10 cellular contexts compared by ENCODE assay signal in the genomic region with DNA sequence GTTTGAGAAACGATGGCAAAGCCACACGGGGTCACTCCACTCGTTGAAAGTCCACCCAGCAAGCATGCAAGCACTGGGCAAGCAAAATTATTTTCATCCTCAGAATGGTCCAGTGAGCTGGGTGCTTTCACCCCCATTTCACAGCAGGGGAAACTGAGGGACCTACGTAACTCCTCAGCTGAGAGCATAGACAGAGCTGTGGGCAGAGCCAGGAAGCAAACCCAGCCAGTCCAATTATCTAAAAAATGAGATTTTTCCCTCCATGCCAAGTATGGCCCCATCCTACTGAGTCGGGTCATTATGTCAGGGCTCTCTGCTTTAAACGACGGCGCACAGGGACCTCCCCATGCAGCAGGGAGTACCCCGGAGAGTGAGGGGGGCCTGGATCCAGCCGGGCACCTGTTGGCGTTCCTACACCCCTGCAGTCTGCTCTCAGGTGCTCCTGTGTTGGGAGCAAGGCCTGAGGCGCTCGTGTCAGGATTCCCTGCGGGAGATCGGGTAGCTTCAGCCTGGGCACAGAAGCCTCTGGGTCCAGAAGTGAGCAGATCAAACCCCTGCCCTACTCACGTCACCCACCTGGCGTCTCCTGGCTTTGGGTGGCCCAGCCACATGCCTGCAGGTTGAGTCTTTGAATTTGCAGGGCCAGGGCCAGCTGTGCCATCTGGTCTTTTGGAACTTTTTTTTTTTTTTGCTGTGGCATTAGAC. TPM values are rescaled to one million over a fixed set of nuclear protein-coding genes. Genes with fewer than 3 reads are reported as not detected.
DNase-seq lines count a peak whose midpoint lies in the region; ATAC-seq and TF ChIP-seq lines count a peak whose summit lies in the region.
"Had no signal": no experiment of that assay in that cellular context is flagged by ENCODE, and none has a peak within 500 bp of the region (broad histone marks: within the 10 kb centered on the region; RNA-seq: fewer than 3 reads in every experiment).

No MANE protein-coding gene starts in this region.

- H3K27ac ChIP-seq in coronary artery: peak overlapping the region; percentile 82 to 98
- H3K27ac ChIP-seq in muscle layer of duodenum (ENCODE audit: low read length): no peak overlapping the region
- H3K27ac ChIP-seq in upper lobe of left lung: peak overlapping the region in 3 of 4 donors; percentile 84 to 88 (median 86)

- no peak for TF ChIP-seq EP300 in upper lobe of left lung (IDR thresholded peaks at IDR 0.05)

- H3K9me3 ChIP-seq in muscle layer of duodenum (ENCODE audit: control insufficient read depth in 1 of 2, low read length in 2 of 2) (no peaks in the 10 kb centered on the region), upper lobe of left lung (no peaks in the 10 kb centered on the region)

- H3K4me1 Mint-ChIP-seq in activated CD8-positive, alpha-beta memory T cell treated with anti-CD3 and anti-CD28 coated beads, Interleukin-2, amount 10 ng/mL, durations not matched to agents 7 days and 5 days: peaks cover 5% of the 10 kb centered on the region

- no peaks in the 10 kb centered on the region for H3K27me3 ChIP-seq in muscle layer of duodenum (ENCODE audit: low read depth, low read length)
- H3K27me3 ChIP-seq in upper lobe of left lung: no peaks in the 10 kb centered on the region

- TF ChIP-seq POLR2A in upper lobe of left lung (IDR thresholded peaks at IDR 0.05): no peak

- no peak overlapping the region for H3K4me3 Mint-ChIP-seq in activated CD8-positive, alpha-beta memory T cell treated with anti-CD3 and anti-CD28 coated beads, Interleukin-2, amount 10 ng/mL, durations not matched to agents 7 days and 5 days

- H3K36me3 ChIP-seq in muscle layer of duodenum (ENCODE audit: control insufficient read depth in 1 of 2, insufficient read depth in 2 of 2, low read length in 2 of 2) (no peaks in the 10 kb centered on the region), upper lobe of left lung (no peaks in the 10 kb centered on the region)

- H3K27me3 Mint-ChIP-seq in activated CD8-positive, alpha-beta memory T cell treated with anti-CD3 and anti-CD28 coated beads, Interleukin-2, amount 10 ng/mL, durations not matched to agents 7 days and 5 days: peaks cover 3% of the 10 kb centered on the region

- ATAC-seq in activated CD8-positive, alpha-beta memory T cell treated with anti-CD3 and anti-CD28 coated beads, Interleukin-2, amount 10 ng/mL, durations not matched to agents 7 days and 5 days: no peak
- ATAC-seq in upper lobe of left lung (ENCODE audit: low FRiP score in 2 of 2): no peak
- no peak for ATAC-seq in HG03354 (IDR thresholded peaks at IDR 0.05; ENCODE audit: poor library complexity, severe bottlenecking, unreplicated experiment)

- DNase-seq in activated CD8-positive, alpha-beta memory T cell treated with anti-CD3 and anti-CD28 coated beads, Interleukin-2, amount 10 ng/mL, durations not matched to agents 7 days and 5 days: peak; percentile 26
- no peak for DNase-seq in activated CD8-positive, alpha-beta memory T cell treated with anti-CD3 and anti-CD28 coated beads, Interleukin-2, amount 50 U/mL, for 48 hours
- DNase-seq in coronary artery (ENCODE audit: low spot score): no peak
- DNase-seq in upper lobe of left lung: peak in 1 of 2 donors; percentile 18
- no peak for DNase-seq in AML-193 (lab: John Stamatoyannopoulos, UW)
- DNase-seq in islet precursor cell: no peak
- DNase-seq: GOT3 had no signal

- CTCF ChIA-PET in activated CD8-positive, alpha-beta memory T cell treated with anti-CD3 and anti-CD28 coated beads, Interleukin-2, amount 10 ng/mL, durations not matched to agents 7 days and 5 days (lab: Charles Lee): no interaction called here

- no peak for TF ChIP-seq CTCF in coronary artery (IDR thresholded peaks at IDR 0.05)
- no peak for TF ChIP-seq CTCF in upper lobe of left lung (IDR thresholded peaks at IDR 0.05)

- no peak overlapping the region for H3K27ac Mint-ChIP-seq in activated CD8-positive, alpha-beta memory T cell treated with anti-CD3 and anti-CD28 coated beads, Interleukin-2, amount 10 ng/mL, durations not matched to agents 7 days and 5 days

- H3K4me1 ChIP-seq in muscle layer of duodenum (ENCODE audit: control insufficient read depth in 1 of 2, insufficient read depth in 2 of 2, low read length in 2 of 2) (peaks cover 17 to 44% of the 10 kb centered on the region in 2 donors), upper lobe of left lung (peaks cover 36 to 46% (median 39%) of the 10 kb centered on the region in 4 donors)

- WGBS in upper lobe of left lung, 2 donors: 68 to 78% methylated on average over 7 to 17 of the region's 17 CpGs

- peaks cover 1% of the 10 kb centered on the region for H3K36me3 Mint-ChIP-seq in activated CD8-positive, alpha-beta memory T cell treated with anti-CD3 and anti-CD28 coated beads, Interleukin-2, amount 10 ng/mL, durations not matched to agents 7 days and 5 days

- H3K4me3 ChIP-seq in coronary artery: peak overlapping the region; percentile 65
- peak overlapping the region; percentile 7 to 17 for H3K4me3 ChIP-seq in muscle layer of duodenum (ENCODE audit: low read depth in 1 of 2, low read length in 2 of 2)
- H3K4me3 ChIP-seq in upper lobe of left lung: peak overlapping the region in 1 of 4 donors; percentile 21

- peaks cover 3% of the 10 kb centered on the region for H3K9me3 Mint-ChIP-seq in activated CD8-positive, alpha-beta memory T cell treated with anti-CD3 and anti-CD28 coated beads, Interleukin-2, amount 10 ng/mL, durations not matched to agents 7 days and 5 days (ENCODE audit: low read depth)

RNA-seq across cellular contexts. Expression of gene TWIST2, which starts 17.3 kb away (rescaled TPM):
- total RNA-seq in activated CD8-positive, alpha-beta memory T cell treated with anti-CD3 and anti-CD28 coated beads, Interleukin-2, amount 10 ng/mL, durations not matched to agents 7 days and 5 days: not detected
- 10 to 100 TPM; 10.5 to 29.3 (median 23.4) TPM for total RNA-seq in upper lobe of left lung
- total RNA-seq: A673 had no signal

Comparison
In these comparisons a context has a peak if more than half of its experiments do, and no peak if none do; other contexts are left out.
1. RNA of gene TWIST2, which starts 17.3 kb away (total RNA-seq): 10.5 to 29.3 TPM in upper lobe of left lung; not detected in activated CD8-positive, alpha-beta memory T cell treated with anti-CD3 and anti-CD28 coated beads, Interleukin-2, amount 10 ng/mL, durations not matched to agents 7 days and 5 days; every median in the first group is over 10 times any median in the second.